ENCODE assay signal across 22 cellular contexts in the genomic region with DNA sequence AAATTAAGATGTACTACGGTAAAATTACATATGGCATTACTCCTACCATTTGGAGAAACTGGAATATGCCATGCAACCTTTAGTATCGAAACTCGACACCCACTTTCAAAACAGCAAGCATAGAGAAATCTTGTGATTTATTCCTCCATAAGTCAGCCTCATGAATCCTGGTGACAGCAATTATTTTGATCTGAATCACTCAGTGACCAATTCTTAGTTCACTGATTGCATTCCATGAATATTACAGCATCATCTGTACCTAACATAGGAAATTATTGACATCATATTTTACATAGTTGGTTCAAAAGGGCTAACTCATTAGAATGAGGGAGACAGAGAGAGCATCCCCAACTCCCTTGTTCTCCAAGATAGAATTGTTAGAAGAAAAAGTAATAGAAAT.
A peak's percentile ranks its signal among the peaks of the same experiment; 100 is the strongest.
DNase-seq lines count a peak whose midpoint lies in the region; ATAC-seq and TF ChIP-seq lines count a peak whose summit lies in the region.
"Had no signal": no experiment of that assay in that cellular context is flagged by ENCODE, and none has a peak within 500 bp of the region (broad histone marks: within the 10 kb centered on the region; RNA-seq: fewer than 3 reads in every experiment).

No MANE protein-coding gene starts in this region.

- ATAC-seq in GM21515 (IDR thresholded peaks at IDR 0.05; ENCODE audit: unreplicated experiment) (no peak), HG02678 (IDR thresholded peaks at IDR 0.05; ENCODE audit: unreplicated experiment) (no peak)
- ATAC-seq: lower lobe of right lung, T-helper 17 cell had no signal

- no peaks in the 10 kb centered on the region for H3K36me3 ChIP-seq in HAP-1 (replicated peaks)
- H3K36me3 ChIP-seq: BE2C, colonic mucosa, lower lobe of right lung, ovary, sigmoid colon, stomach, uterus had no signal

- DNase-seq in GM03348 (ENCODE audit: low spot score) (peak; percentile 57), NCI-H226 (peak; percentile 6), epithelial cell of esophagus (ENCODE audit: low read depth) (peak; percentile 55), renal cortical epithelial cell (ENCODE audit: low read depth) (peak; percentile 12), HAP-1 (ENCODE audit: low spot score in 2 of 2) (no peak), MV-4-11 (lab: John Stamatoyannopoulos, UW) (no peak)
- DNase-seq: activated CD4-positive, alpha-beta memory T cell treated with anti-CD3 and anti-CD28 coated beads for 36 hours; activated naive CD4-positive, alpha-beta T cell treated with anti-CD3 and anti-CD28 coated beads, Interleukin-2, amount 10 ng/mL, durations not matched to agents 7 days and 5 days; activated T-cell treated with anti-CD3 and anti-CD28 coated beads, Interleukin-2, amount 50 U/mL, for 1 hour; BE2C; colonic mucosa; GDM1; lower lobe of right lung; NCI-H1694; NCI-H446 treated with DMSO at 0.1 percent for 48 hours; ovary; sigmoid colon; stomach; T-helper 17 cell; uterus had no signal

- H3K4me3 ChIP-seq in epithelial cell of esophagus (ENCODE audit: low read length) = no peak overlapping the region
- H3K4me3 ChIP-seq in HAP-1 = no peak overlapping the region
- H3K4me3 ChIP-seq: colonic mucosa, lower lobe of right lung, ovary, sigmoid colon, stomach, uterus had no signal

- in situ Hi-C loops in HAP-1 (cut with MboI; ENCODE audit: low sequenced_read_pairs) = loop anchor here (10.0 kb wide), 1 partner anchor 625 kb away; no protein-coding TSS in a partner anchor

- no peaks in the 10 kb centered on the region for H3K27me3 ChIP-seq in HAP-1 (ENCODE audit: low read depth)
- H3K27me3 ChIP-seq: BE2C, colonic mucosa, ovary, sigmoid colon, stomach, uterus had no signal

- H3K4me1 ChIP-seq in HAP-1 = peaks cover 44% of the 10 kb centered on the region
- H3K4me1 ChIP-seq: BE2C, colonic mucosa, lower lobe of right lung, uterus had no signal

- TF ChIP-seq CTCF in epithelial cell of esophagus (IDR thresholded peaks at IDR 0.05; ENCODE audit: insufficient read depth, low read depth, low read length, missing control alignments) = no peak

- no peaks in the 10 kb centered on the region for H3K9me3 ChIP-seq in HAP-1
- H3K9me3 ChIP-seq: BE2C, colonic mucosa, lower lobe of right lung, ovary, sigmoid colon, stomach, uterus had no signal

Comparison
In these comparisons a context has a peak if more than half of its experiments do, and no peak if none do; other contexts are left out.
1. DNase-seq: peak in GM03348 (single experiment), NCI-H226 (single experiment), epithelial cell of esophagus (single experiment) and renal cortical epithelial cell (single experiment); none in HAP-1 (0 of 2) and MV-4-11 (single experiment).